ENCODE assay signal across 16 cellular contexts in the genomic region with DNA sequence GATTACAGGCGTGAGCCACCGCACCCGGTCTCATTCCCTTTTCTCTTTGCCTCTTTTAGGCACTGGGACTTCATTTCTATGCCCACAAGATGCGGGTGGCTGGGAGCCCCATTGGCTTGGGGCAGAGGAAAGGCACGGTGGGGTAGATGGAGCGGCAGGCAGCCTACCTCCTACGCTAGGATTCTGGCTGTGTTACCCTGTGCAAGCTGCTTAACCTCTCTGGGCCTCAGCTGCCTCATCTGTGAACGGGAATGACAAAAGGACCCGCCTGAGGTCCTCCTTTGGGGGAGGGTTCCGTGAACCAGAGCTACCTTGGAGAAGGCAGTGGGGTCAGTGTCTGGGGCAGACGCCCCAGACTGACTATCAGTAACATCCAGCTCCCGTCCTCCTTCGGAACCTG. TPM values are rescaled to one million over a fixed set of nuclear protein-coding genes. Genes with fewer than 3 reads are reported as not detected.
DNase-seq lines count a peak whose midpoint lies in the region; ATAC-seq lines count a peak whose summit lies in the region.
"Had no signal": no experiment of that assay in that cellular context is flagged by ENCODE, and none has a peak within 500 bp of the region (broad histone marks: within the 10 kb centered on the region; RNA-seq: fewer than 3 reads in every experiment).

No MANE protein-coding gene starts in this region.

- H3K4me3 Mint-ChIP-seq in IgD-negative memory B cell (no peak overlapping the region), naive B cell (peak overlapping the region in 4 of 8 donors; percentile 6 to 61 (median 48))
- no peak overlapping the region for H3K4me3 Mint-ChIP-seq in stimulated activated naive B cell treated with anti-CD40 and anti-IgM and Interleukin-4, amounts not matched to agents 10 μg/mL and 1 μg/mL and 100 μg/mL, for 72 hours
- H3K4me3 Mint-ChIP-seq: CD14-positive monocyte; CD4-positive, alpha-beta memory T cell; GM23338; HFFc6 had no signal

- H3K36me3 Mint-ChIP-seq in IgD-negative memory B cell, result no peaks in the 10 kb centered on the region
- peaks cover 0 to 5% of the 10 kb centered on the region in 2 donors for H3K36me3 Mint-ChIP-seq in naive B cell
- peaks cover 5 to 6% of the 10 kb centered on the region in 2 donors for H3K36me3 Mint-ChIP-seq in stimulated activated naive B cell treated with anti-CD40 and anti-IgM and Interleukin-4, amounts not matched to agents 10 μg/mL and 1 μg/mL and 100 μg/mL, for 72 hours

- ATAC-seq in naive B cell (ENCODE audit: low read depth in 2 of 2) (no peak), HG02938 (IDR thresholded peaks at IDR 0.05; ENCODE audit: unreplicated experiment) (no peak)
- no peak for ATAC-seq in stimulated activated naive B cell treated with anti-CD40 and anti-IgM and Interleukin-4, amounts not matched to agents 10 μg/mL and 1 μg/mL and 100 μg/mL, for 72 hours (replicated peaks)

- H3K4me2 ChIP-seq in BLaER1, result peak overlapping the region; percentile 76
- H3K4me2 ChIP-seq: GM23338 had no signal

- H3K9ac ChIP-seq in BLaER1, result peak overlapping the region; percentile 57; the same call in 1 of the 2 replicates

- H3K4me1 Mint-ChIP-seq in IgD-negative memory B cell (peaks cover 12 to 29% (median 26%) of the 10 kb centered on the region in 3 donors), naive B cell (peaks cover 34 to 62% (median 53%) of the 10 kb centered on the region in 3 donors)
- H3K4me1 Mint-ChIP-seq in stimulated activated naive B cell treated with anti-CD40 and anti-IgM and Interleukin-4, amounts not matched to agents 10 μg/mL and 1 μg/mL and 100 μg/mL, for 72 hours, result peaks cover 34 to 49% of the 10 kb centered on the region in 2 donors
- H3K4me1 Mint-ChIP-seq: GM23338 had no signal

- peaks cover 11% of the 10 kb centered on the region for H3K9me3 ChIP-seq in BLaER1

- H3K27ac ChIP-seq in BLaER1, result peak overlapping the region; percentile 66

- H3K9me3 Mint-ChIP-seq in IgD-negative memory B cell (peaks cover 5 to 9% (median 7%) of the 10 kb centered on the region in 3 donors), naive B cell (peaks cover 0 to 15% (median 9%) of the 10 kb centered on the region in 7 donors)
- peaks cover 7 to 9% of the 10 kb centered on the region in 2 donors for H3K9me3 Mint-ChIP-seq in stimulated activated naive B cell treated with anti-CD40 and anti-IgM and Interleukin-4, amounts not matched to agents 10 μg/mL and 1 μg/mL and 100 μg/mL, for 72 hours

- H3K4me1 ChIP-seq in BLaER1, result peaks cover 80% of the 10 kb centered on the region

- DNase-seq in naive B cell (no peak), NCI-H82 (lab: John Stamatoyannopoulos, UW) (no peak), inferior parietal cortex (ENCODE audit: extremely low spot score) (no peak)
- DNase-seq in stimulated activated naive B cell treated with anti-CD40 and anti-IgM and Interleukin-4, amounts not matched to agents 10 μg/mL and 1 μg/mL and 100 μg/mL, for 72 hours, result no peak
- DNase-seq: BE2C; CD4-positive, alpha-beta memory T cell; DMS153; DMS79; GDM1; HCEC 1CT; HFFc6 had no signal

- peaks cover 17% of the 10 kb centered on the region for H4K20me1 ChIP-seq in BLaER1

- H3K27ac Mint-ChIP-seq in IgD-negative memory B cell (peak overlapping the region in 2 of 3 donors; percentile 30 to 75), naive B cell (peak overlapping the region in 4 of 6 donors; percentile 83 to 94 (median 89))
- H3K27ac Mint-ChIP-seq in stimulated activated naive B cell treated with anti-CD40 and anti-IgM and Interleukin-4, amounts not matched to agents 10 μg/mL and 1 μg/mL and 100 μg/mL, for 72 hours, result peak overlapping the region; percentile 33
- H3K27ac Mint-ChIP-seq: CD14-positive monocyte; CD4-positive, alpha-beta memory T cell; GM23338; HFFc6 had no signal

- H3K36me3 ChIP-seq in BLaER1, result peaks cover 16% of the 10 kb centered on the region

- H3K27me3 Mint-ChIP-seq in IgD-negative memory B cell (peaks cover 6% of the 10 kb centered on the region), naive B cell (peaks cover 0 to 6% (median 0%) of the 10 kb centered on the region in 3 donors)
- peaks cover 7% of the 10 kb centered on the region in 2 donors for H3K27me3 Mint-ChIP-seq in stimulated activated naive B cell treated with anti-CD40 and anti-IgM and Interleukin-4, amounts not matched to agents 10 μg/mL and 1 μg/mL and 100 μg/mL, for 72 hours

- H3K27me3 ChIP-seq in BLaER1, result no peaks in the 10 kb centered on the region
- H3K27me3 ChIP-seq: BE2C had no signal

- no peak overlapping the region for H3K4me3 ChIP-seq in BLaER1
- H3K4me3 ChIP-seq: GM23338 had no signal

RNA-seq across cellular contexts. Expression of a gene that starts 9.3 kb away (rescaled TPM):
- polyA plus RNA-seq in IgD-negative memory B cell, result 14.7 TPM
- 10 to 100 TPM in 5 of 6 donors, 1 to 10 TPM in 1; 6.4 to 45.0 (median 15.4) TPM for polyA plus RNA-seq in naive B cell (ENCODE audit: low read depth in 6 of 6)

RNA-seq across cellular contexts. Expression of a gene that starts 11.1 kb away (rescaled TPM):
- polyA plus RNA-seq in IgD-negative memory B cell (308 TPM), naive B cell (ENCODE audit: low read depth in 6 of 6) (100 to 1,000 TPM; 275 to 337 (median 314) TPM)

RNA-seq across cellular contexts. Expression of a gene that starts 11.2 kb away (rescaled TPM):
- 20.8 TPM for polyA plus RNA-seq in IgD-negative memory B cell
- 10 to 100 TPM; 13.0 to 38.0 (median 18.7) TPM for polyA plus RNA-seq in naive B cell (ENCODE audit: low read depth in 6 of 6)

RNA-seq across cellular contexts. Expression of a gene that starts 35.3 kb away (rescaled TPM):
- polyA plus RNA-seq in IgD-negative memory B cell, result 0.26 TPM
- polyA plus RNA-seq in naive B cell (ENCODE audit: low read depth in 6 of 6), result 1 to 10 TPM in 1 of 6 donors, under 1 TPM in 4, not detected in 1; 0.30 to 1.0 (median 0.49) TPM
- polyA plus RNA-seq: GM23338 had no signal

RNA-seq across cellular contexts. Expression of a gene that starts 42.8 kb away (rescaled TPM):
- polyA plus RNA-seq in IgD-negative memory B cell (not detected), naive B cell (ENCODE audit: low read depth in 6 of 6) (not detected)
- polyA plus RNA-seq: CD4-positive, alpha-beta memory T cell had no signal

Comparison
In these comparisons a context has a peak if more than half of its experiments do, and no peak if none do; other contexts are left out.
1. H3K27ac Mint-ChIP-seq: peak in every context shown above with its lines; median percentile 89 in naive B cell; 52 in IgD-negative memory B cell; 33 in stimulated activated naive B cell treated with anti-CD40 and anti-IgM and Interleukin-4, amounts not matched to agents 10 μg/mL and 1 μg/mL and 100 μg/mL, for 72 hours.